8 cellular contexts compared by ENCODE assay signal in the genomic region with DNA sequence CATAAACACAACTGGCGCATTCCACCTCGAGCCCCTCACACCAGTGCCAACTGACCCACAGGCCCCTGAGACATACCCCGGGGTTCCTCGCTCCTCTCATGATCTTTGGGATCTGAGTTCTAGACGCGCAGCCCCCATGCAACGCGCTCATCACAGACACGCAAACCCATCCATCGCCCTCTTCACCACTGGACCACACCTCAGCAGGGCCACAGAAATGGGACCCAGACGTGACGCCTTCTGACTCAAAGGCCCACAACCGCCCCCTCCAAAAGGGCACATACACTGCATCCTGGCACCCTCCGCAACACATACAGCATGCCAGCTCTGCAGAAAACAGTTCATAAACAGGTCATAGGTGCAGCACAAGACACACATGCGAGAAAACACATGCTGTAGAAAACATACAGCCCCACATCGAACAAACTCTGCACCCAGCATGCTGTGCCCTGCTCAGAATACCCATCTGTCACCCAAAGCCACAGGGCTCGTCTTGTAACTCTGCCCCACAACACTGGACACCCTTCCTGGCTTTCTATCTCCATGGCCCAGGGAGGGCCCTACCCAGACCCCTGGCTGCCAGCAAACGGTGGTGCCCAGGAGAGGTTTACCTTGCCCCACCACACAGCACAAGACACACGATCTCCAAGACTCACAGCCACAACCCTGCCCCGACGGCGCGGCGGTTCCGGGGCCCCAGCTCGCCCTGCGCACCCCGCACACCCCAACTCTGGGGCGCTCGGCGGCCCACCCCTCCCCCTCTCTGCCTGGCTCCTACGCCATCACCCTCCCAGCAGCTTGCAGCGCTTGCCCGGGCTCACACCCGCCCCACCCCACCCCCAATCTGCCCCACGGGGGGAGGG. TPM values are rescaled to one million over a fixed set of nuclear protein-coding genes. Genes with fewer than 3 reads are reported as not detected.
DNase-seq lines count a peak whose midpoint lies in the region; ATAC-seq, FAIRE-seq and TF ChIP-seq lines count a peak whose summit lies in the region.

No MANE protein-coding gene starts in this region.

- intact Hi-C loops in heart left ventricle (cut with DNase I), result loop anchor here in 4 of 10 donors (2.0 to 5.0 kb wide), 2 partner anchors 22 to 36 kb away; no protein-coding TSS in a partner anchor

- TF ChIP-seq POLR2A in heart left ventricle (IDR thresholded peaks at IDR 0.05), result no peak

- H3K27me3 ChIP-seq in heart left ventricle (no peaks in the 10 kb centered on the region), parathyroid adenoma (ENCODE audit: control insufficient read depth, insufficient read depth, low read length) (no peaks in the 10 kb centered on the region)

- H3K4me1 Mint-ChIP-seq in activated naive CD8-positive, alpha-beta T cell treated with anti-CD3 and anti-CD28 coated beads, Interleukin-2, amount 10 ng/mL, durations not matched to agents 7 days and 5 days, result peaks cover 49% of the 10 kb centered on the region

- peak overlapping the region; percentile 52 for H2AFZ ChIP-seq in parathyroid adenoma

- WGBS in heart left ventricle, 4 donors, result 15 to 26% (median 17%) methylated on average over 22 to 36 of the region's 36 CpGs

- H3K27me3 Mint-ChIP-seq in activated naive CD8-positive, alpha-beta T cell treated with anti-CD3 and anti-CD28 coated beads, Interleukin-2, amount 10 ng/mL, durations not matched to agents 7 days and 5 days, result no peaks in the 10 kb centered on the region

- peak overlapping the region; percentile 89 for H3K27ac Mint-ChIP-seq in activated naive CD8-positive, alpha-beta T cell treated with anti-CD3 and anti-CD28 coated beads, Interleukin-2, amount 10 ng/mL, durations not matched to agents 7 days and 5 days

- H3K4me2 ChIP-seq in parathyroid adenoma (ENCODE audit: low read length), result peak overlapping the region; percentile 60

- peak overlapping the region; percentile 79; the same call in 1 of the 2 replicates for H3K27ac ChIP-seq in SK-N-MC
- peak overlapping the region; percentile 99 to 100 (median 100) for H3K27ac ChIP-seq in heart left ventricle
- peak overlapping the region; percentile 99 for H3K27ac ChIP-seq in parathyroid adenoma

- ATAC-seq in activated naive CD8-positive, alpha-beta T cell treated with anti-CD3 and anti-CD28 coated beads, Interleukin-2, amount 10 ng/mL, durations not matched to agents 7 days and 5 days (ENCODE audit: low read depth), result peak; percentile 31
- peak in 3 of 4 donors; percentile 4 to 38 (median 27) for ATAC-seq in heart left ventricle
- no peak for ATAC-seq in GM21737 (IDR thresholded peaks at IDR 0.05; ENCODE audit: unreplicated experiment)
- no peak for ATAC-seq in HG02678 (IDR thresholded peaks at IDR 0.05; ENCODE audit: unreplicated experiment)

- peaks cover 67% of the 10 kb centered on the region for H3K79me2 ChIP-seq in parathyroid adenoma

- H3K4me1 ChIP-seq in heart left ventricle (peaks cover 7 to 82% (median 57%) of the 10 kb centered on the region in 12 donors), parathyroid adenoma (peaks cover 29% of the 10 kb centered on the region)

- no peak for FAIRE-seq in GM19239 (lab: Jason Lieb, UNC)

- H3K36me3 Mint-ChIP-seq in activated naive CD8-positive, alpha-beta T cell treated with anti-CD3 and anti-CD28 coated beads, Interleukin-2, amount 10 ng/mL, durations not matched to agents 7 days and 5 days, result peaks cover 13% of the 10 kb centered on the region

- peak overlapping the region; percentile 93 for H3K4me3 ChIP-seq in SK-N-MC
- H3K4me3 ChIP-seq in heart left ventricle, result peak overlapping the region; percentile 77 to 100 (median 96)
- H3K4me3 ChIP-seq in parathyroid adenoma (ENCODE audit: low read depth, low read length), result peak overlapping the region; percentile 71

- DNase-seq in GM19239 (ENCODE audit: insufficient read length, low spot score) (peak; percentile 54), SK-N-MC (ENCODE audit: low read depth, low spot score) (no peak), heart left ventricle (peak; percentile 51 to 78 (median 71)), superior temporal gyrus (ENCODE audit: extremely low spot score) (no peak)
- DNase-seq in activated naive CD8-positive, alpha-beta T cell treated with anti-CD3 and anti-CD28 coated beads, Interleukin-2, amount 10 ng/mL, durations not matched to agents 7 days and 5 days, result peak; percentile 79

- H3K9me3 ChIP-seq in SK-N-MC (ENCODE audit: low read depth, low read length) (no peaks in the 10 kb centered on the region), heart left ventricle (no peaks in the 10 kb centered on the region), parathyroid adenoma (ENCODE audit: control insufficient read depth, low read length) (no peaks in the 10 kb centered on the region)

- no peak for TF ChIP-seq CTCF in heart left ventricle (IDR thresholded peaks at IDR 0.05)
- no peak for TF ChIP-seq CTCF in parathyroid adenoma (IDR thresholded peaks at IDR 0.05)

- no peaks in the 10 kb centered on the region for H3K9me3 Mint-ChIP-seq in activated naive CD8-positive, alpha-beta T cell treated with anti-CD3 and anti-CD28 coated beads, Interleukin-2, amount 10 ng/mL, durations not matched to agents 7 days and 5 days

- POLR2A ChIA-PET in activated naive CD8-positive, alpha-beta T cell treated with anti-CD3 and anti-CD28 coated beads, Interleukin-2, amount 10 ng/mL, durations not matched to agents 7 days and 5 days (lab: Charles Lee), result interaction anchor here (0.6 to 7.4 kb wide), 19 partner anchors 8 to 207 kb away, joined by 3 to 94 read pairs (median 6); partner anchors contain the start of genes ACAP1, CHRNB1, FGF11 and NEURL4

- H3K4me3 Mint-ChIP-seq in activated naive CD8-positive, alpha-beta T cell treated with anti-CD3 and anti-CD28 coated beads, Interleukin-2, amount 10 ng/mL, durations not matched to agents 7 days and 5 days, result peak overlapping the region; percentile 95

- H3K36me3 ChIP-seq in SK-N-MC (ENCODE audit: insufficient read depth, low read length) (no peaks in the 10 kb centered on the region), heart left ventricle (no peaks in the 10 kb centered on the region), parathyroid adenoma (ENCODE audit: control insufficient read depth, insufficient read depth, low read length) (no peaks in the 10 kb centered on the region)

- peak overlapping the region; percentile 87 for H3K9ac ChIP-seq in SK-N-MC (ENCODE audit: insufficient read length)
- H3K9ac ChIP-seq in parathyroid adenoma, result peak overlapping the region; percentile 99

RNA-seq across cellular contexts. Expression of gene ZBTB4, which starts 0.9 kb away (rescaled TPM):
- 10 to 100 TPM; 56.0 to 58.6 TPM for total RNA-seq in activated naive CD8-positive, alpha-beta T cell treated with anti-CD3 and anti-CD28 coated beads, Interleukin-2, amount 10 ng/mL, durations not matched to agents 7 days and 5 days
- total RNA-seq in heart left ventricle, result 10 to 100 TPM; 51.8 to 77.2 (median 59.5) TPM
- 10 to 100 TPM; 29.3 to 35.3 TPM for polyA plus RNA-seq in heart left ventricle

RNA-seq across cellular contexts. Expression of gene SLC35G6, which starts 2.7 kb away (rescaled TPM):
- total RNA-seq in activated naive CD8-positive, alpha-beta T cell treated with anti-CD3 and anti-CD28 coated beads, Interleukin-2, amount 10 ng/mL, durations not matched to agents 7 days and 5 days, result not detected
- total RNA-seq in heart left ventricle, result not detected
- polyA plus RNA-seq in heart left ventricle, result under 1 TPM in 1 of 2 donors, not detected in 1; 0.08 TPM

RNA-seq across cellular contexts. Expression of gene POLR2A, which starts 5.7 kb away (rescaled TPM):
- 100 to 1,000 TPM; 192 to 214 TPM for total RNA-seq in activated naive CD8-positive, alpha-beta T cell treated with anti-CD3 and anti-CD28 coated beads, Interleukin-2, amount 10 ng/mL, durations not matched to agents 7 days and 5 days
- total RNA-seq in heart left ventricle, result 10 to 100 TPM; 31.4 to 77.6 (median 50.7) TPM
- 10 to 100 TPM; 17.3 to 18.5 TPM for polyA plus RNA-seq in heart left ventricle

RNA-seq across cellular contexts. Expression of gene CHRNB1, which starts 33.6 kb away (rescaled TPM):
- total RNA-seq in activated naive CD8-positive, alpha-beta T cell treated with anti-CD3 and anti-CD28 coated beads, Interleukin-2, amount 10 ng/mL, durations not matched to agents 7 days and 5 days, result 10 to 100 TPM; 15.2 to 15.7 TPM
- total RNA-seq in heart left ventricle, result 10 to 100 TPM in 7 of 9 donors, 1 to 10 TPM in 2; 8.2 to 14.2 (median 11.0) TPM
- 10 to 100 TPM; 11.2 to 27.3 TPM for polyA plus RNA-seq in heart left ventricle

RNA-seq across cellular contexts. Expression of gene FGF11, which starts 39.2 kb away (rescaled TPM):
- 10 to 100 TPM; 25.4 to 28.5 TPM for total RNA-seq in activated naive CD8-positive, alpha-beta T cell treated with anti-CD3 and anti-CD28 coated beads, Interleukin-2, amount 10 ng/mL, durations not matched to agents 7 days and 5 days
- 1 to 10 TPM; 2.8 to 9.6 (median 7.8) TPM for total RNA-seq in heart left ventricle
- 1 to 10 TPM; 1.6 to 9.6 TPM for polyA plus RNA-seq in heart left ventricle

Comparison
In these comparisons a context has a peak if more than half of its experiments do, and no peak if none do; other contexts are left out.
1. DNase-seq: peak in GM19239 (single experiment), activated naive CD8-positive, alpha-beta T cell treated with anti-CD3 and anti-CD28 coated beads, Interleukin-2, amount 10 ng/mL, durations not matched to agents 7 days and 5 days (single experiment) and heart left ventricle (5 of 5); none in SK-N-MC (single experiment) and superior temporal gyrus (single experiment).
2. ATAC-seq: peak in activated naive CD8-positive, alpha-beta T cell treated with anti-CD3 and anti-CD28 coated beads, Interleukin-2, amount 10 ng/mL, durations not matched to agents 7 days and 5 days (single experiment) and heart left ventricle (3 of 4); none in GM21737 (single experiment) and HG02678 (single experiment).
3. Peak in every context shown above with its lines, with median percentiles within 50 percentile points of each other: H3K27ac ChIP-seq and H3K4me3 ChIP-seq.